ENCODE assay signal across 9 cellular contexts in genomic region chr1:155219592-155220031, GRCh38. TPM values are rescaled to one million over a fixed set of nuclear protein-coding genes. Genes with fewer than 3 reads are reported as not detected.
DNase-seq lines count a peak whose midpoint lies in the region; ATAC-seq and TF ChIP-seq lines count a peak whose summit lies in the region.
"Had no signal": no experiment of that assay in that cellular context is flagged by ENCODE, and none has a peak within 500 bp of the region (broad histone marks: within the 10 kb centered on the region; RNA-seq: fewer than 3 reads in every experiment).

No MANE protein-coding gene starts in this region.

- peak overlapping the region; percentile 12 for H3K4me3 ChIP-seq in endocrine pancreas (ENCODE audit: control insufficient read depth, insufficient read depth, low read length)

- no peaks in the 10 kb centered on the region for H3K9me3 Mint-ChIP-seq in neural crest cell

- ATAC-seq in GM18498 (IDR thresholded peaks at IDR 0.05; ENCODE audit: unreplicated experiment), result no peak

- peaks cover 9% of the 10 kb centered on the region for H3K36me3 Mint-ChIP-seq in neural crest cell (ENCODE audit: low read depth)
- H3K36me3 Mint-ChIP-seq: activated naive CD8-positive, alpha-beta T cell had no signal

- H3K36me3 ChIP-seq in ES-I3 (ENCODE audit: insufficient read depth, low read length) (no peaks in the 10 kb centered on the region), endocrine pancreas (ENCODE audit: control insufficient read depth, insufficient read depth, low read length) (no peaks in the 10 kb centered on the region)

- H3K27ac Mint-ChIP-seq in neural crest cell (ENCODE audit: unreplicated experiment), result peak overlapping the region; percentile 59
- H3K27ac Mint-ChIP-seq: activated naive CD8-positive, alpha-beta T cell had no signal

- H3K4me1 Mint-ChIP-seq in neural crest cell, result peaks cover 22% of the 10 kb centered on the region

- H3K27me3 Mint-ChIP-seq in neural crest cell (ENCODE audit: low read depth), result no peaks in the 10 kb centered on the region
- H3K27me3 Mint-ChIP-seq: activated naive CD8-positive, alpha-beta T cell had no signal

- no peak for TF ChIP-seq CTCF in neural crest cell (conservative IDR thresholded peaks at IDR 0.05)

- H3K9ac ChIP-seq in ES-I3 (ENCODE audit: low read depth, low read length) (peak overlapping the region; percentile 32; the same call in 1 of the 2 replicates), endocrine pancreas (ENCODE audit: control insufficient read depth, insufficient read depth, low read length) (no peak overlapping the region)

- no peak overlapping the region for H3K4me3 Mint-ChIP-seq in neural crest cell
- H3K4me3 Mint-ChIP-seq: activated naive CD8-positive, alpha-beta T cell had no signal

- H3K4me1 ChIP-seq in ES-I3 (ENCODE audit: insufficient read depth, low read length), result peaks cover 5% of the 10 kb centered on the region; the same call in 1 of the 2 replicates
- no peaks in the 10 kb centered on the region for H3K4me1 ChIP-seq in endocrine pancreas (ENCODE audit: control insufficient read depth, insufficient read depth, low read length)

- no peaks in the 10 kb centered on the region for H3K27me3 ChIP-seq in endocrine pancreas (ENCODE audit: control insufficient read depth, insufficient read depth, low read length)

- DNase-seq in NOMO-1 (lab: John Stamatoyannopoulos, UW; ENCODE audit: unreplicated experiment in 2 of 2) (peak; percentile 42 to 75), neural crest cell (ENCODE audit: low read depth, low spot score) (no peak), GM19238 (ENCODE audit: insufficient read length, low spot score) (no peak), kidney tubule cell (ENCODE audit: low spot score) (no peak)
- DNase-seq in stimulated activated CD4-positive, alpha-beta T cell treated with anti-CD3 and anti-CD28 coated beads, Interleukin-12 subunit alpha, Interleukin-12 subunit beta, amount 100 ng/mL, for 4 hours, result no peak

- H3K9me3 ChIP-seq in ES-I3 (ENCODE audit: control insufficient read depth, insufficient read depth, low read length), result no peaks in the 10 kb centered on the region
- no peaks in the 10 kb centered on the region for H3K9me3 ChIP-seq in endocrine pancreas (ENCODE audit: control insufficient read depth, low read length)

RNA-seq across cellular contexts. Expression of gene MTX1, which starts 11.1 kb away (rescaled TPM):
- 36.0 and 38.3 TPM in 2 replicates for total RNA-seq in neural crest cell

RNA-seq across cellular contexts. Expression of gene THBS3, which starts 11.9 kb away (rescaled TPM):
- 21.4 TPM in 2 replicates for total RNA-seq in neural crest cell

RNA-seq across cellular contexts. Expression of gene ENTREP3, which starts 35.7 kb away (rescaled TPM):
- total RNA-seq in neural crest cell, result 93.1 and 94.3 TPM in 2 replicates

RNA-seq across cellular contexts. Expression of gene SCAMP3, which starts 42.5 kb away (rescaled TPM):
- 68.9 and 75.3 TPM in 2 replicates for total RNA-seq in neural crest cell

RNA-seq across cellular contexts. Expression of gene TRIM46, which starts 46.0 kb away (rescaled TPM):
- 9.8 and 10.0 TPM in 2 replicates for total RNA-seq in neural crest cell

Comparison
In these comparisons a context has a peak if more than half of its experiments do, and no peak if none do; other contexts are left out.
1. DNase-seq: peak in NOMO-1 (2 of 2); none in neural crest cell (single experiment), stimulated activated CD4-positive, alpha-beta T cell treated with anti-CD3 and anti-CD28 coated beads, Interleukin-12 subunit alpha, Interleukin-12 subunit beta, amount 100 ng/mL, for 4 hours (single experiment), GM19238 (single experiment) and kidney tubule cell (single experiment).